Comparison of ENCODE assay signal across 16 cellular contexts in genomic region chr1:224054012-224054411, GRCh38. TPM values are rescaled to one million over a fixed set of nuclear protein-coding genes. Genes with fewer than 3 reads are reported as not detected.
A peak's percentile ranks its signal among the peaks of the same experiment; 100 is the strongest.
DNase-seq lines count a peak whose midpoint lies in the region; ATAC-seq, FAIRE-seq and TF ChIP-seq lines count a peak whose summit lies in the region.
"Had no signal": no experiment of that assay in that cellular context is flagged by ENCODE, and none has a peak within 500 bp of the region (broad histone marks: within the 10 kb centered on the region; RNA-seq: fewer than 3 reads in every experiment).

No MANE protein-coding gene starts in this region.

- H3K27me3 ChIP-seq in bronchial epithelial cell (ENCODE audit: control insufficient read depth, insufficient read depth, low read length) (no peaks in the 10 kb centered on the region), right cardiac atrium (ENCODE audit: control insufficient read depth, insufficient read depth) (no peaks in the 10 kb centered on the region), sigmoid colon (no peaks in the 10 kb centered on the region)

- ATAC-seq in right cardiac atrium = no peak
- ATAC-seq in GM18867 (IDR thresholded peaks at IDR 0.05; ENCODE audit: unreplicated experiment) = no peak
- ATAC-seq: SK-N-SH treated with all-trans-retinoic acid at 6 μM for 48 hours had no signal

- POLR2A ChIA-PET in HEK293 (lab: Yijun Ruan, JAX) = no interaction called here

- H3K9me3 ChIP-seq in HEK293 (ENCODE audit: control insufficient read depth, insufficient read depth, low read depth, low read length) (no peaks in the 10 kb centered on the region), right cardiac atrium (ENCODE audit: control insufficient read depth, low read length) (no peaks in the 10 kb centered on the region), sigmoid colon (no peaks in the 10 kb centered on the region)
- H3K9me3 ChIP-seq: Caco-2 had no signal

- no peak for FAIRE-seq in bronchial epithelial cell (lab: Jason Lieb, UNC)
- FAIRE-seq: H1 had no signal

- CTCF ChIA-PET in HEK293 (lab: Yijun Ruan, JAX) = no interaction called here

- H3K27ac ChIP-seq in HEK293 (ENCODE audit: extremely low read depth, low read depth, low read length) (no peak overlapping the region), right cardiac atrium (ENCODE audit: low read length) (no peak overlapping the region), sigmoid colon (no peak overlapping the region)

- TF ChIP-seq CTCF in HEK293 (tag by site-specific recombination; IDR thresholded peaks at IDR 0.05) (no peak), bronchial epithelial cell (IDR thresholded peaks at IDR 0.05; ENCODE audit: insufficient read depth, low read length, severe bottlenecking) (no peak), sigmoid colon (IDR thresholded peaks at IDR 0.05) (no peak)

- H3K4me3 ChIP-seq in HEK293 (ENCODE audit: low read depth, low read length) = no peak overlapping the region
- no peak overlapping the region for H3K4me3 ChIP-seq in bronchial epithelial cell (ENCODE audit: low read depth, low read length)
- H3K4me3 ChIP-seq in right cardiac atrium (ENCODE audit: low read length) = no peak overlapping the region
- H3K4me3 ChIP-seq in sigmoid colon = no peak overlapping the region

- 58% methylated on average over 2 of the region's 2 CpGs for WGBS in right cardiac atrium
- 59 to 74% methylated on average over 2 of the region's 2 CpGs for WGBS in sigmoid colon, 2 donors

- no peak for TF ChIP-seq POLR2A in sigmoid colon (IDR thresholded peaks at IDR 0.05)

- no peak for TF ChIP-seq EP300 in sigmoid colon (IDR thresholded peaks at IDR 0.05)

- H3K36me3 ChIP-seq in HEK293 (ENCODE audit: control insufficient read depth in 2 of 2, insufficient read depth in 1 of 2, low read length in 2 of 2) (no peaks in the 10 kb centered on the region), bronchial epithelial cell (ENCODE audit: control insufficient read depth, insufficient read depth, low read length) (no peaks in the 10 kb centered on the region), sigmoid colon (no peaks in the 10 kb centered on the region)

- H3K4me1 ChIP-seq in HEK293 (ENCODE audit: control insufficient read depth, insufficient read depth, low read length) = no peaks in the 10 kb centered on the region
- peaks cover 2% of the 10 kb centered on the region for H3K4me1 ChIP-seq in right cardiac atrium (ENCODE audit: control insufficient read depth, insufficient read depth, low read length)
- peaks cover 0 to 3% (median 0%) of the 10 kb centered on the region in 4 donors for H3K4me1 ChIP-seq in sigmoid colon
- H3K4me1 ChIP-seq: Caco-2 had no signal

- intact Hi-C loops in right cardiac atrium (cut with DNase I) = no loop called here
- intact Hi-C loops in sigmoid colon (cut with DNase I) = no loop called here

- DNase-seq in MV-4-11 (lab: John Stamatoyannopoulos, UW) (peak; percentile 4), bronchial epithelial cell (ENCODE audit: low read depth) (peak; percentile 48), kidney tubule cell (ENCODE audit: low spot score) (peak; percentile 22), right cardiac atrium (no peak), sigmoid colon (no peak)
- DNase-seq: Caco-2; CD4-positive, CD25-positive, alpha-beta regulatory T cell; NCI-H1417 treated with DMSO at 0.1 percent for 48 hours; NCI-H2029 treated with DMSO at 0.1 percent for 48 hours; NCI-H2227 treated with DMSO at 0.1 percent for 48 hours; NCI-H524; SHP77 treated with DMSO at 0.1 percent for 48 hours had no signal

TF ChIP-seq in HEK293, 187 proteins besides CTCF, POLR2A, EP300 and RAD21:
- no peak for TF ChIP-seq ZSCAN23 (tag by site-specific recombination; IDR thresholded peaks at IDR 0.05)
- peak; percentile 84 for TF ChIP-seq PRDM1 (tag by site-specific recombination; IDR thresholded peaks at IDR 0.05)
- TF ChIP-seq ZBTB20 (tag by site-specific recombination; IDR thresholded peaks at IDR 0.05) = no peak

RNA-seq across cellular contexts. Expression of gene FBXO28, which starts 59.9 kb away (rescaled TPM):
- total RNA-seq in bronchial epithelial cell (35.8 and 42.0 TPM in 2 replicates), right cardiac atrium (10 to 100 TPM; 16.6 to 19.9 (median 19.4) TPM), sigmoid colon (10 to 100 TPM; 21.9 to 32.7 (median 26.2) TPM)
- polyA plus RNA-seq in right cardiac atrium (7.7 TPM), sigmoid colon (10 to 100 TPM; 10.2 to 13.4 (median 12.2) TPM)

Comparison
In these comparisons a context has a peak if more than half of its experiments do, and no peak if none do; other contexts are left out.
1. DNase-seq: peak in MV-4-11 (single experiment), bronchial epithelial cell (single experiment) and kidney tubule cell (single experiment); none in right cardiac atrium (0 of 3) and sigmoid colon (single experiment).